In the genomic region with DNA sequence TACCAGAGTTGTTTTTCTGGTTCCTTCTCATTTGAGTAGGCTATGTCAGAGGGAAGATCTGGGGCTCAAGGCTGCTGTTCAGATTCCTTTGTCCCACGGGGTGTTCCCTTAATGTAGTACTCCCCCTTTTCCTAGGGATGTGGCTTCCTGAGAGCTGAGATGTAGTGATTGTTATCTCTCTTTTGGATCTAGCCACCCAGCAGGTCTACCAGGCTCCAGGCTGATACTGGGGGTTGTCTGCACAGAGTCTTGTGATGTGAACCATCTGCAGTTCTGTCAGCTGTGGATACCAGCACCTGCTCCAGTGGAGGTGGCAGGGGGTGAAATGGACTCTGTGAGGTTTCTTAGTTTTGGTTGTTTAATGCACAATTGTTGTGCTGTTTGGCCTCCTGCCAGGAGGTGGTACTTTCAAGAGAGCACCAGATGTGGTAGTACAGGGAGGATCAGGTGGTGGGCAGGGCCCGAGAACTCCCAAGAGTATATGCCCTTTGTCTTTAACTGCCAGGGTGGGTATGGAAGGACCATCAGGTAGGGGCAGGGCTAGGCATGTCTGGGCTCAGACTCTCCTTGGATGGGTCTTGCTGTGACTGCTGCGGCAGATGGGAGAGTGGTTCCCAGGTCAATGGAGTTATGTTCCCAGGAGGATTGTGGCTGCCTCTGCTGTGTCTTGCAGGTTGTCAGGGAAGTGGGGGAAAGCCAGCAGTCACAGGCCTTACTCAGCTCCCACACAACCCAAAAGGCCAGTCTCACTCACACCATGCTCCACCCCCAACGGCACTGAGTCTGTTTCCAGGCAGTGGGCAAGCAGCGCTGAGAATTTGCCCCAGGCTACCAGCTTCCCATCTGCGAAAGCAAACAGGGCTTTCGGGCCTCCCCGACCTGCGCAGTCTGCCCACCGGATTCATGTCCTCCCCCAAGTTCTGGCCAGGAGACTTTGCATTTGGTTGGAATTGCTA, we compare ENCODE assay signal across 9 cellular contexts.
DNase-seq lines count a peak whose midpoint lies in the region; ATAC-seq, FAIRE-seq and TF ChIP-seq lines count a peak whose summit lies in the region.
"Had no signal": no experiment of that assay in that cellular context is flagged by ENCODE, and none has a peak within 500 bp of the region (broad histone marks: within the 10 kb centered on the region; RNA-seq: fewer than 3 reads in every experiment).

No MANE protein-coding gene starts in this region.

- no peak for TF ChIP-seq EP300 in tibial nerve (IDR thresholded peaks at IDR 0.05)
- no peak for TF ChIP-seq EP300 in HepG2 (IDR thresholded peaks at IDR 0.05; ENCODE audit: low read depth in 2 of 2, low read length in 2 of 2)
- no peak for TF ChIP-seq EP300 in HepG2 (CRISPR knock-in tag; IDR thresholded peaks at IDR 0.05; ENCODE audit: borderline replicate concordance)

- TF ChIP-seq POLR2A in GM19193 (IDR thresholded peaks at IDR 0.05; ENCODE audit: extremely low read depth, insufficient read depth, insufficient read length): peak; percentile 5
- no peak for TF ChIP-seq POLR2A in tibial nerve (IDR thresholded peaks at IDR 0.05)
- no peak for TF ChIP-seq POLR2A in HepG2 (IDR thresholded peaks at IDR 0.05; ENCODE audit: insufficient read depth in 1 of 2, low read depth in 2 of 2, low read length in 2 of 2)

- intact Hi-C loops in A673 (cut with micrococcal nuclease; ENCODE audit: unreplicated experiment): no loop called here
- intact Hi-C loops in HepG2 (cut with micrococcal nuclease; ENCODE audit: unreplicated experiment): no loop called here

- no peak overlapping the region for H3K4me3 ChIP-seq in A673 (ENCODE audit: low read depth, low read length, poor library complexity, severe bottlenecking)
- no peak overlapping the region for H3K4me3 ChIP-seq in tibial nerve
- H3K4me3 ChIP-seq in HepG2 (replicated peaks in 1 of 3; ENCODE audit: insufficient read depth in 1 of 3, low read depth in 2 of 3, low read length in 3 of 3): no peak overlapping the region
- H3K4me3 ChIP-seq: right atrium auricular region had no signal

- CTCF ChIA-PET in A673 (lab: Charles Lee) (no interaction called here), HepG2 (lab: Yijun Ruan, JAX; ENCODE audit: low intra/inter-chr PET ratio, low total read pairs) (no interaction called here)

- 62 to 67% methylated on average over 9 to 10 of the region's 10 CpGs for WGBS in tibial nerve, 2 donors
- WGBS in HepG2 (ENCODE audit: low lambda C conversion rate): 78% methylated on average over 9 of the region's 10 CpGs

- no peaks in the 10 kb centered on the region for H3K79me2 ChIP-seq in HepG2 (ENCODE audit: insufficient read depth, low read length)

- no peak for FAIRE-seq in HepG2 (lab: Jason Lieb, UNC)

- in situ Hi-C loops in HepG2 (cut with HindIII; ENCODE audit: extremely low pct_ligation_motif_present, low pct_unique_long_range_greater_than_20kb): no loop called here

- no peaks in the 10 kb centered on the region for H4K20me1 ChIP-seq in HepG2 (ENCODE audit: insufficient read depth, low read length)

- H3K27me3 ChIP-seq in A673 (replicated peaks; ENCODE audit: insufficient read depth, low read depth, low read length, poor library complexity) (no peaks in the 10 kb centered on the region), tibial nerve (no peaks in the 10 kb centered on the region), HepG2 (ENCODE audit: control insufficient read depth in 1 of 2, insufficient read depth in 2 of 2, low read length in 2 of 2) (no peaks in the 10 kb centered on the region)
- H3K27me3 ChIP-seq: right atrium auricular region had no signal

- no peak for ATAC-seq in GM21619 (IDR thresholded peaks at IDR 0.05; ENCODE audit: unreplicated experiment)
- no peak for ATAC-seq in GM18502 (IDR thresholded peaks at IDR 0.05; ENCODE audit: poor library complexity, unreplicated experiment)
- no peak for ATAC-seq in HepG2

- TF ChIP-seq RAD21 in HepG2 (CRISPR knock-in tag; IDR thresholded peaks at IDR 0.05): no peak

- no peaks in the 10 kb centered on the region for H3K36me3 ChIP-seq in A673 (ENCODE audit: insufficient read depth, low read length, poor library complexity, severe bottlenecking)
- H3K36me3 ChIP-seq in KOPT-K1 (ENCODE audit: insufficient read depth, low read length): no peaks in the 10 kb centered on the region
- no peaks in the 10 kb centered on the region for H3K36me3 ChIP-seq in tibial nerve
- H3K36me3 ChIP-seq in HepG2 (replicated peaks in 1 of 2; ENCODE audit: control insufficient read depth in 1 of 2, insufficient read depth in 2 of 2, low read length in 2 of 2): no peaks in the 10 kb centered on the region
- H3K36me3 ChIP-seq: right atrium auricular region had no signal

- DNase-seq in A673 (ENCODE audit: low spot score) (peak; percentile 47), SW480 (ENCODE audit: low spot score) (peak; percentile 37), tibial nerve (ENCODE audit: low spot score in 2 of 2) (no peak), HepG2 (ENCODE audit: low spot score) (no peak)

- H3K4me1 ChIP-seq in A673 (ENCODE audit: insufficient read depth, low read length, poor library complexity, severe bottlenecking) (no peaks in the 10 kb centered on the region), tibial nerve (no peaks in the 10 kb centered on the region), HepG2 (ENCODE audit: insufficient read depth, low read length) (peaks cover 32% of the 10 kb centered on the region)
- H3K4me1 ChIP-seq: right atrium auricular region had no signal

- H3K27ac ChIP-seq in A673 (ENCODE audit: low read depth, low read length, poor library complexity, severe bottlenecking) (no peak overlapping the region), KOPT-K1 (ENCODE audit: low read depth, low read length, poor library complexity, severe bottlenecking) (peak overlapping the region; percentile 53), tibial nerve (no peak overlapping the region), HepG2 (ENCODE audit: extremely low read length, insufficient read depth, low read length) (no peak overlapping the region)
- H3K27ac ChIP-seq: right atrium auricular region had no signal

- TF ChIP-seq CTCF in A673 (conservative IDR thresholded peaks at IDR 0.05; ENCODE audit: low read depth, low read length) (no peak), tibial nerve (IDR thresholded peaks at IDR 0.05) (no peak), HepG2 (CRISPR knock-in tag; IDR thresholded peaks at IDR 0.05) (no peak)

- no peak overlapping the region for H2AFZ ChIP-seq in HepG2 (ENCODE audit: low read length)

- BruUV-seq in A673 (replicated peaks; lab: Mats Ljungman, UMichigan): no TSS peak
- no TSS peak for BruUV-seq in HepG2 (replicated peaks; lab: Mats Ljungman, UMichigan)

- H3K9ac ChIP-seq in HepG2 (ENCODE audit: insufficient read depth, low read depth, low read length): no peak overlapping the region

- POLR2A ChIA-PET in A673 (lab: Charles Lee; ENCODE audit: low non-redundant PET): no interaction called here
- POLR2A ChIA-PET in HepG2 (lab: Yijun Ruan, JAX): no interaction called here

- H3K9me3 ChIP-seq in A673 (ENCODE audit: low read depth, low read length, poor library complexity, severe bottlenecking) (no peaks in the 10 kb centered on the region), KOPT-K1 (ENCODE audit: insufficient read depth, low read length, poor library complexity, severe bottlenecking) (peaks cover 10% of the 10 kb centered on the region), tibial nerve (no peaks in the 10 kb centered on the region), HepG2 (ENCODE audit: low read length) (0 out of 2 replicates have a peak, but pooled peaks cover 5% of the 10 kb centered on the region)

- no peak overlapping the region for H3K4me2 ChIP-seq in HepG2 (ENCODE audit: low read depth, low read length)

TF ChIP-seq in HepG2, 621 proteins besides CTCF, POLR2A, EP300 and RAD21:
- TF ChIP-seq ZFP36L2 (CRISPR knock-in tag; IDR thresholded peaks at IDR 0.05) (no peak), ZC3H4 (CRISPR knock-in tag; IDR thresholded peaks at IDR 0.05; ENCODE audit: borderline replicate concordance) (no peak), ZNF337 (CRISPR knock-in tag; IDR thresholded peaks at IDR 0.05; ENCODE audit: borderline replicate concordance, low read depth) (no peak), ZNF772 (CRISPR knock-in tag; IDR thresholded peaks at IDR 0.05) (no peak), GATAD1 (CRISPR knock-in tag; IDR thresholded peaks at IDR 0.05) (no peak), KLF13 (CRISPR knock-in tag; IDR thresholded peaks at IDR 0.05) (no peak), MXI1 (IDR thresholded peaks at IDR 0.05; ENCODE audit: borderline replicate concordance, low read depth, low read length) (no peak)
- TF ChIP-seq, protein P1, sequence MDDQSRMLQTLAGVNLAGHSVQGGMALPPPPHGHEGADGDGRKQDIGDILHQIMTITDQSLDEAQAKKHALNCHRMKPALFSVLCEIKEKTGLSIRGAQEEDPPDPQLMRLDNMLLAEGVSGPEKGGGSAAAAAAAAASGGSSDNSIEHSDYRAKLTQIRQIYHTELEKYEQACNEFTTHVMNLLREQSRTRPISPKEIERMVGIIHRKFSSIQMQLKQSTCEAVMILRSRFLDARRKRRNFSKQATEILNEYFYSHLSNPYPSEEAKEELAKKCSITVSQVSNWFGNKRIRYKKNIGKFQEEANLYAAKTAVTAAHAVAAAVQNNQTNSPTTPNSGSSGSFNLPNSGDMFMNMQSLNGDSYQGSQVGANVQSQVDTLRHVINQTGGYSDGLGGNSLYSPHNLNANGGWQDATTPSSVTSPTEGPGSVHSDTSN (CRISPR knock-in tag; IDR thresholded peaks at IDR 0.05; ENCODE audit: borderline replicate concordance): no peak
- TF ChIP-seq, protein P2, sequence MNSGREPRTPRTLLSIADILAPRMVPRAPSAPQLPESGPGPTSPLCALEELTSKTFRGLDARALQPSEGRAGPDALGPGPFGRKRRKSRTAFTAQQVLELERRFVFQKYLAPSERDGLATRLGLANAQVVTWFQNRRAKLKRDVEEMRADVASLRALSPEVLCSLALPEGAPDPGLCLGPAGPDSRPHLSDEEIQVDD (CRISPR knock-in tag; IDR thresholded peaks at IDR 0.05; ENCODE audit: borderline replicate concordance): no peak
- TF ChIP-seq, protein P3, sequence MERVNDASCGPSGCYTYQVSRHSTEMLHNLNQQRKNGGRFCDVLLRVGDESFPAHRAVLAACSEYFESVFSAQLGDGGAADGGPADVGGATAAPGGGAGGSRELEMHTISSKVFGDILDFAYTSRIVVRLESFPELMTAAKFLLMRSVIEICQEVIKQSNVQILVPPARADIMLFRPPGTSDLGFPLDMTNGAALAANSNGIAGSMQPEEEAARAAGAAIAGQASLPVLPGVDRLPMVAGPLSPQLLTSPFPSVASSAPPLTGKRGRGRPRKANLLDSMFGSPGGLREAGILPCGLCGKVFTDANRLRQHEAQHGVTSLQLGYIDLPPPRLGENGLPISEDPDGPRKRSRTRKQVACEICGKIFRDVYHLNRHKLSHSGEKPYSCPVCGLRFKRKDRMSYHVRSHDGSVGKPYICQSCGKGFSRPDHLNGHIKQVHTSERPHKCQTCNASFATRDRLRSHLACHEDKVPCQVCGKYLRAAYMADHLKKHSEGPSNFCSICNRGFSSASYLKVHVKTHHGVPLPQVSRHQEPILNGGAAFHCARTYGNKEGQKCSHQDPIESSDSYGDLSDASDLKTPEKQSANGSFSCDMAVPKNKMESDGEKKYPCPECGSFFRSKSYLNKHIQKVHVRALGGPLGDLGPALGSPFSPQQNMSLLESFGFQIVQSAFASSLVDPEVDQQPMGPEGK (CRISPR knock-in tag; IDR thresholded peaks at IDR 0.05): no peak

Comparison
In these comparisons a context has a peak if more than half of its experiments do, and no peak if none do; other contexts are left out.
1. DNase-seq: peak in A673 (single experiment) and SW480 (single experiment); none in tibial nerve (0 of 2) and HepG2 (single experiment).